Comparison of ENCODE assay signal across 10 cellular contexts in the genomic region with DNA sequence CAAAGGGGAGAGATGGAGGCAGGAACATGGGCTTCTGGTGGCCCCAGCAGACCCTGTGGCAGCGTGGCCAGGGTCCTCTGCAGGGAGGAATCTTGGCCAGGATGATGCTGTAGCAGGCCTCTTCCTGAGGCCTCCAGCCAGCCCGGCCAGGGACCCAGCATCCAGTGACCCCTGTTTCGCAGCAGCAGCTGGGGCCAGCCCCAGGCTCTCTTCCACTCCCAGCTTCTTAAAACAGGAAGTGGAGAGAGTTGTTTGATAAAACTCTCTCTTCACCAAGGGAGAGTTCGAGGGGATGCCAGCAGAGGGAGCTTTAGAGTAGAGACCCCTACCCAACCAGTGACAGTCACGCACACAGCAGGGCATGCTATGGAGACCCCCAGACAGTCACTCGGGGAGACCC. TPM values are rescaled to one million over a fixed set of nuclear protein-coding genes. Genes with fewer than 3 reads are reported as not detected.
"Had no signal": no experiment of that assay in that cellular context is flagged by ENCODE, and none has a peak within 500 bp of the region (broad histone marks: within the 10 kb centered on the region; RNA-seq: fewer than 3 reads in every experiment).

No MANE protein-coding gene starts in this region.

RNA-seq across cellular contexts. Expression of a gene that starts 10.1 kb away (rescaled TPM):
- total RNA-seq: activated CD8-positive, alpha-beta T cell treated with anti-CD3 and anti-CD28 coated beads for 36 hours; ascending aorta; cardiac muscle cell; fibroblast of lung; frontal cortex; heart right ventricle; kidney; occipital lobe; psoas muscle; sigmoid colon had no signal
